ENCODE assay signal across 1 cellular context in the genomic region with DNA sequence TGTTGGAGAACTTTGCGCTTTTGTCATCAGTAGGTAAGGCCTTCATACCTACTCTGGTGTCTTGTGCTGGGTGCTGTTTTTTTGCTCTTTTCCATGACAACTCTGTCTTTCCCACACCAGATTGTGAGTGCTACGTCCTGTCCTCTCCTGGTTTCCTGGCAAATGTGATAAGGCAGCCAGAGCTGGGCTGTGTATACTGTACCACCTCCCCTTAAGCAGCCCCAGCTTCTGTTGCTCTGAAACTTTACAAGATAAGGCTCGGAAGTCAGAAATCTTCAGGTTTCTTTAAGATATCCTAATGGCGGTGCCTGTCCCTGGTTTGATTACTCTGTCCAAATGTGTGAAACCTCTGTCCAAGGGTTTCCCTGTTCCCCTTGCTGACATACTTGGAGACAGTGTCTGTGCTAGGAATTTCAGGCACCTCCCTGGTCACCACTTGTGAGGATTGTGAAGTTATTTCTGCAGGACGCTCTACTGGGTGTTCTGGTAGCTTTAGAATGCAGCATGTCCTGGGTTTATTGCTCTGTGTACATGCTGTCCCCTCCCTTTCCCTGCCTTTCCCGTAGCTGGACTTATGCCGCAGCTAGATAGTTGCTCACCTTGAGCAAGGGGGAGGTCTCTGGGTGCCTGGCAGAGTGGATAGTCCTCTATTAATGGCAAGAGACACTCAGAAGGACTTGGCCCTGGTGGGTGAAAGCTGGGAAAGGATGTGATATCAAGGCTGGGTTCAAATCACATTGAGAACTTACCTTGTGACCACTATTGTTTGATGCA.
TF ChIP-seq lines count a peak whose summit lies in the region.

No MANE protein-coding gene starts in this region.

TF ChIP-seq in liver, 16 proteins besides CTCF, POLR2A, EP300 and RAD21:
- TF ChIP-seq HNF4G (IDR thresholded peaks at IDR 0.05) (no peak), FOXA1 (IDR thresholded peaks at IDR 0.05) (no peak), JUND (IDR thresholded peaks at IDR 0.05) (no peak), TAF1 (conservative IDR thresholded peaks at IDR 0.05) (no peak)
- TF ChIP-seq, protein P1, sequence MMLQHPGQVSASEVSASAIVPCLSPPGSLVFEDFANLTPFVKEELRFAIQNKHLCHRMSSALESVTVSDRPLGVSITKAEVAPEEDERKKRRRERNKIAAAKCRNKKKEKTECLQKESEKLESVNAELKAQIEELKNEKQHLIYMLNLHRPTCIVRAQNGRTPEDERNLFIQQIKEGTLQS (IDR thresholded peaks at IDR 0.05), result no peak
- TF ChIP-seq, protein P2, sequence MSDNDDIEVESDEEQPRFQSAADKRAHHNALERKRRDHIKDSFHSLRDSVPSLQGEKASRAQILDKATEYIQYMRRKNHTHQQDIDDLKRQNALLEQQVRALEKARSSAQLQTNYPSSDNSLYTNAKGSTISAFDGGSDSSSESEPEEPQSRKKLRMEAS (IDR thresholded peaks at IDR 0.05), result no peak
TF ChIP-seq in liver: peak in this region for 0.
